Comparison of ENCODE assay signal across 11 cellular contexts in genomic region chr20:43849496-43850197, GRCh38.
DNase-seq lines count a peak whose midpoint lies in the region; ATAC-seq and TF ChIP-seq lines count a peak whose summit lies in the region.
"Had no signal": no experiment of that assay in that cellular context is flagged by ENCODE, and none has a peak within 500 bp of the region (broad histone marks: within the 10 kb centered on the region; RNA-seq: fewer than 3 reads in every experiment).

No MANE protein-coding gene starts in this region.

- H3K4me1 ChIP-seq in transverse colon, result no peaks in the 10 kb centered on the region

- H3K9me3 Mint-ChIP-seq in activated T-cell treated with anti-CD3 and anti-CD28 coated beads, Interleukin-2, amount 50 U/mL, for 4 hours, result no peaks in the 10 kb centered on the region
- H3K9me3 Mint-ChIP-seq: natural killer cell, T-cell had no signal

- H3K9me3 ChIP-seq in transverse colon, result no peaks in the 10 kb centered on the region

- no peaks in the 10 kb centered on the region for H3K36me3 ChIP-seq in transverse colon

- 80 to 84% methylated on average over 6 to 13 of the region's 13 CpGs for WGBS in transverse colon (ENCODE audit: low coverage in 1 of 2), 2 donors

- no peaks in the 10 kb centered on the region for H3K36me3 Mint-ChIP-seq in activated T-cell treated with anti-CD3 and anti-CD28 coated beads, Interleukin-2, amount 50 U/mL, for 4 hours (ENCODE audit: insufficient read depth)
- H3K36me3 Mint-ChIP-seq: natural killer cell, T-cell had no signal

- peaks cover 20% of the 10 kb centered on the region for H3K4me1 Mint-ChIP-seq in activated T-cell treated with anti-CD3 and anti-CD28 coated beads, Interleukin-2, amount 50 U/mL, for 4 hours (ENCODE audit: low read depth)

- DNase-seq in HPDE6-E6E7 (ENCODE audit: extremely low spot score), result peak; percentile 66
- peak; percentile 72 for DNase-seq in astrocyte of the hippocampus (ENCODE audit: low read depth, low spot score)
- DNase-seq in iris pigment epithelial cell (ENCODE audit: low read depth), result peak; percentile 86
- no peak for DNase-seq in transverse colon
- DNase-seq in activated T-cell treated with anti-CD3 and anti-CD28 coated beads, Interleukin-2, amount 50 U/mL, for 4 hours, result no peak
- no peak for DNase-seq in stimulated activated CD4-positive, alpha-beta T cell treated with anti-CD3 and anti-CD28 coated beads, Interleukin-4, amount 100 ng/mL, for 1 hour
- DNase-seq in activated naive CD4-positive, alpha-beta T cell treated with anti-CD3 and anti-CD28 coated beads, Interleukin-2, amount 50 U/mL, for 16 hours, result no peak
- DNase-seq: erythroblast, natural killer cell, NCI-H2081, T-cell had no signal

- H3K27me3 ChIP-seq in transverse colon, result no peaks in the 10 kb centered on the region

- in situ Hi-C loops in transverse colon (cut with MboI; ENCODE audit: low pct_ligation_motif_present in 1 of 4, low pct_unique_long_range_greater_than_20kb in 1 of 4, low sequenced_read_pairs in 3 of 4), result no loop called here

- H3K27ac ChIP-seq in transverse colon, result peak overlapping the region; percentile 30 to 61 (median 54)

- H3K27me3 Mint-ChIP-seq in activated T-cell treated with anti-CD3 and anti-CD28 coated beads, Interleukin-2, amount 50 U/mL, for 4 hours (ENCODE audit: low read depth), result no peaks in the 10 kb centered on the region
- H3K27me3 Mint-ChIP-seq: T-cell had no signal

- H3K4me3 Mint-ChIP-seq in activated T-cell treated with anti-CD3 and anti-CD28 coated beads, Interleukin-2, amount 50 U/mL, for 4 hours, result no peak overlapping the region
- H3K4me3 Mint-ChIP-seq: natural killer cell, T-cell had no signal

- no peak for TF ChIP-seq CTCF in transverse colon (IDR thresholded peaks at IDR 0.05)

- H3K4me3 ChIP-seq in transverse colon, result no peak overlapping the region

- TF ChIP-seq EP300 in transverse colon (IDR thresholded peaks at IDR 0.05; ENCODE audit: low read depth), result no peak

- no peak for TF ChIP-seq POLR2A in transverse colon (IDR thresholded peaks at IDR 0.05)

- no peak for ATAC-seq in activated T-cell treated with anti-CD3 and anti-CD28 coated beads, Interleukin-2, amount 50 U/mL, for 4 hours
- ATAC-seq: natural killer cell, T-cell had no signal

- intact Hi-C loops in transverse colon (cut with DNase I; ENCODE audit: low total_unique reads), result no loop called here

Comparison
In these comparisons a context has a peak if more than half of its experiments do, and no peak if none do; other contexts are left out.
1. DNase-seq: peak in HPDE6-E6E7 (single experiment), astrocyte of the hippocampus (single experiment) and iris pigment epithelial cell (single experiment); none in transverse colon (single experiment), activated T-cell treated with anti-CD3 and anti-CD28 coated beads, Interleukin-2, amount 50 U/mL, for 4 hours (single experiment), stimulated activated CD4-positive, alpha-beta T cell treated with anti-CD3 and anti-CD28 coated beads, Interleukin-4, amount 100 ng/mL, for 1 hour (single experiment) and activated naive CD4-positive, alpha-beta T cell treated with anti-CD3 and anti-CD28 coated beads, Interleukin-2, amount 50 U/mL, for 16 hours (single experiment).